15 cellular contexts compared by ENCODE assay signal in genomic region chr7:55537458-55537825, GRCh38. TPM values are rescaled to one million over a fixed set of nuclear protein-coding genes. Genes with fewer than 3 reads are reported as not detected.
A peak's percentile ranks its signal among the peaks of the same experiment; 100 is the strongest.
DNase-seq lines count a peak whose midpoint lies in the region; ATAC-seq and TF ChIP-seq lines count a peak whose summit lies in the region.
"Had no signal": no experiment of that assay in that cellular context is flagged by ENCODE, and none has a peak within 500 bp of the region (broad histone marks: within the 10 kb centered on the region; RNA-seq: fewer than 3 reads in every experiment).

No MANE protein-coding gene starts in this region.

- no peak overlapping the region for H2AFZ ChIP-seq in OCI-LY3 (ENCODE audit: low read depth, low read length)
- H2AFZ ChIP-seq: GM23248 had no signal

- POLR2A ChIA-PET in MCF 10A (lab: Yijun Ruan, JAX) = no interaction called here

- ATAC-seq in foreskin keratinocyte = no peak
- peak; percentile 3 for ATAC-seq in upper lobe of right lung
- ATAC-seq in GM18861 (IDR thresholded peaks at IDR 0.05; ENCODE audit: unreplicated experiment) = no peak
- ATAC-seq: body of pancreas had no signal

- H3K9me3 Mint-ChIP-seq in MCF 10A (ENCODE audit: unreplicated experiment) = no peaks in the 10 kb centered on the region
- H3K9me3 Mint-ChIP-seq: activated T-helper 2 cell treated with anti-CD3 and anti-CD28 coated beads, Interferon-gamma antibody, Interleukin-2, Interleukin-4, amounts not matched to agents 10 μg/mL and 5 μg/mL and 100 μg/mL, durations not matched to agents 14 hours and 24 hours and 36 hours had no signal

- TF ChIP-seq CTCF in MCF 10A (IDR thresholded peaks at IDR 0.05; ENCODE audit: unreplicated experiment) (no peak), breast epithelium (IDR thresholded peaks at IDR 0.05) (no peak), OCI-LY3 (IDR thresholded peaks at IDR 0.05; ENCODE audit: low read depth, low read length) (no peak), foreskin keratinocyte (conservative IDR thresholded peaks at IDR 0.05) (no peak), upper lobe of right lung (IDR thresholded peaks at IDR 0.05) (no peak)

- H3K4me1 ChIP-seq in breast epithelium (peaks cover 0 to 3% of the 10 kb centered on the region in 2 donors), OCI-LY3 (ENCODE audit: low read length) (peaks cover 94% of the 10 kb centered on the region), foreskin keratinocyte (peaks cover 32% of the 10 kb centered on the region), upper lobe of right lung (peaks cover 47% of the 10 kb centered on the region)

- no peak overlapping the region for H3K4me3 ChIP-seq in breast epithelium
- peak overlapping the region; percentile 74 for H3K4me3 ChIP-seq in OCI-LY3 (ENCODE audit: low read length)
- H3K4me3 ChIP-seq in upper lobe of right lung = no peak overlapping the region
- H3K4me3 ChIP-seq: body of pancreas, GM23248, SJCRH30 had no signal

- peak overlapping the region; percentile 93 for H3K9ac ChIP-seq in OCI-LY3 (ENCODE audit: low read length)
- H3K9ac ChIP-seq: GM23248 had no signal

- BruUV-seq in MCF 10A (replicated peaks; lab: Mats Ljungman, UMichigan) = no TSS peak

- DNase-seq in MCF 10A (ENCODE audit: unreplicated experiment) = no peak
- no peak for DNase-seq in breast epithelium (ENCODE audit: low spot score in 2 of 2)
- DNase-seq in foreskin keratinocyte = no peak
- no peak for DNase-seq in upper lobe of right lung
- DNase-seq in activated CD8-positive, alpha-beta memory T cell treated with anti-CD3 and anti-CD28 coated beads, Interleukin-2, amount 50 U/mL, for 48 hours = no peak
- no peak for DNase-seq in kidney tubule cell (ENCODE audit: low spot score)
- DNase-seq: GM23248, midbrain, NCI-H2029 treated with DMSO at 0.1 percent for 48 hours, NCI-H774, SJCRH30 had no signal

- H3K4me3 Mint-ChIP-seq in MCF 10A (ENCODE audit: unreplicated experiment) = no peak overlapping the region

- no peak overlapping the region for H3K27ac ChIP-seq in breast epithelium
- H3K27ac ChIP-seq in OCI-LY3 (ENCODE audit: low read length) = peak overlapping the region; percentile 99
- H3K27ac ChIP-seq in foreskin keratinocyte = peak overlapping the region; percentile 95
- no peak overlapping the region for H3K27ac ChIP-seq in upper lobe of right lung
- H3K27ac ChIP-seq: body of pancreas, GM23248, SJCRH30 had no signal

- intact Hi-C loops in MCF 10A (cut with micrococcal nuclease) = no loop called here
- intact Hi-C loops in breast epithelium (cut with DNase I; ENCODE audit: low total_unique reads) = no loop called here
- intact Hi-C loops in upper lobe of right lung (cut with DNase I) = no loop called here

- peaks cover 90% of the 10 kb centered on the region for H3K79me2 ChIP-seq in OCI-LY3 (ENCODE audit: low read length)

- H3K27me3 ChIP-seq in breast epithelium (no peaks in the 10 kb centered on the region), OCI-LY3 (ENCODE audit: low read depth, low read length) (no peaks in the 10 kb centered on the region), foreskin keratinocyte (no peaks in the 10 kb centered on the region), upper lobe of right lung (no peaks in the 10 kb centered on the region)
- H3K27me3 ChIP-seq: body of pancreas, SJCRH30 had no signal

- no peaks in the 10 kb centered on the region for H3K36me3 ChIP-seq in breast epithelium
- peaks cover 34% of the 10 kb centered on the region for H3K36me3 ChIP-seq in OCI-LY3 (replicated peaks; ENCODE audit: low read depth, low read length)
- no peaks in the 10 kb centered on the region for H3K36me3 ChIP-seq in upper lobe of right lung
- H3K36me3 ChIP-seq: SJCRH30 had no signal

- H4K20me1 ChIP-seq in OCI-LY3 (ENCODE audit: insufficient read depth, low read length) = no peaks in the 10 kb centered on the region

- no peak for TF ChIP-seq POLR2A in breast epithelium (IDR thresholded peaks at IDR 0.05)

- H3K36me3 Mint-ChIP-seq in MCF 10A (ENCODE audit: insufficient read depth, unreplicated experiment) = peaks cover 10% of the 10 kb centered on the region

- H3K9me3 ChIP-seq in breast epithelium = no peaks in the 10 kb centered on the region
- peaks cover 13% of the 10 kb centered on the region; the same call in 1 of the 2 replicates for H3K9me3 ChIP-seq in OCI-LY3 (ENCODE audit: insufficient read depth, low read length)
- H3K9me3 ChIP-seq in upper lobe of right lung = no peaks in the 10 kb centered on the region
- H3K9me3 ChIP-seq: body of pancreas, SJCRH30 had no signal

- peak overlapping the region; percentile 88 for H3K4me2 ChIP-seq in OCI-LY3 (ENCODE audit: low read length)

- peak overlapping the region; percentile 33 for H3K27ac Mint-ChIP-seq in MCF 10A (ENCODE audit: low read depth, unreplicated experiment)
- H3K27ac Mint-ChIP-seq: activated T-helper 2 cell treated with anti-CD3 and anti-CD28 coated beads, Interferon-gamma antibody, Interleukin-2, Interleukin-4, amounts not matched to agents 10 μg/mL and 5 μg/mL and 100 μg/mL, durations not matched to agents 14 hours and 24 hours and 36 hours had no signal

- CTCF ChIA-PET in MCF 10A (lab: Yijun Ruan, JAX) = interaction anchor here (0.6 to 1.1 kb wide), 3 partner anchors 56 to 283 kb away, joined by 3 to 4 read pairs (median 3); no protein-coding TSS in a partner anchor

- no peaks in the 10 kb centered on the region for H3K27me3 Mint-ChIP-seq in MCF 10A (ENCODE audit: insufficient read depth, unreplicated experiment)

- H3K4me1 Mint-ChIP-seq in MCF 10A (ENCODE audit: insufficient read depth, unreplicated experiment) = peaks cover 52% of the 10 kb centered on the region

RNA-seq across cellular contexts. Expression of gene VOPP1, which starts 34.9 kb away (rescaled TPM):
- total RNA-seq in MCF 10A (2022) (29.2 and 35.7 TPM in 2 replicates), breast epithelium (10 to 100 TPM; 28.2 to 42.6 (median 40.8) TPM), foreskin keratinocyte (88.1 and 94.1 TPM in 2 replicates), upper lobe of right lung (53.7 TPM)
- 53.3 and 64.8 TPM in 2 replicates for polyA plus RNA-seq in foreskin keratinocyte

Comparison
In these comparisons a context has a peak if more than half of its experiments do, and no peak if none do; other contexts are left out.
1. H3K27ac ChIP-seq: peak in OCI-LY3 (single experiment) and foreskin keratinocyte (single experiment); none in breast epithelium (0 of 2) and upper lobe of right lung (single experiment).